26 cellular contexts compared by ENCODE assay signal in genomic region chr1:15733726-15734226, GRCh38. TPM values are rescaled to one million over a fixed set of nuclear protein-coding genes. Genes with fewer than 3 reads are reported as not detected.
"Had no signal": no experiment of that assay in that cellular context is flagged by ENCODE, and none has a peak within 500 bp of the region (broad histone marks: within the 10 kb centered on the region; RNA-seq: fewer than 3 reads in every experiment).

No MANE protein-coding gene starts in this region.

- H3K9me3 ChIP-seq: gastroesophageal sphincter, psoas muscle, sigmoid colon, thoracic aorta had no signal

- H3K36me3 Mint-ChIP-seq: naive B cell, type B pancreatic cell had no signal

- H3K9me3 Mint-ChIP-seq: naive B cell; nephron; stimulated activated naive B cell treated with anti-CD40 and anti-IgM and Interleukin-4, amounts not matched to agents 10 μg/mL and 1 μg/mL and 100 μg/mL, for 72 hours; stimulated activated naive CD8-positive, alpha-beta T cell treated with anti-CD3 and anti-CD28 coated beads, Interleukin-15, amount 100 ng/mL, for 72 hours; type B pancreatic cell had no signal

- H3K27ac Mint-ChIP-seq: nephron had no signal

- H3K4me1 Mint-ChIP-seq: stimulated activated naive CD8-positive, alpha-beta T cell treated with anti-CD3 and anti-CD28 coated beads, Interleukin-15, amount 100 ng/mL, for 72 hours had no signal

- H3K27me3 ChIP-seq: dorsolateral prefrontal cortex, gastroesophageal sphincter, sigmoid colon had no signal

- H3K4me3 Mint-ChIP-seq: naive B cell; nephron; stimulated activated naive B cell treated with anti-CD40 and anti-IgM and Interleukin-4, amounts not matched to agents 10 μg/mL and 1 μg/mL and 100 μg/mL, for 72 hours; stimulated activated naive CD8-positive, alpha-beta T cell treated with anti-CD3 and anti-CD28 coated beads, Interleukin-15, amount 100 ng/mL, for 72 hours; type B pancreatic cell had no signal

- H3K4me3 ChIP-seq: dorsolateral prefrontal cortex, gastroesophageal sphincter, lung, psoas muscle, sigmoid colon, skin epidermis, thoracic aorta had no signal

- ATAC-seq: gastroesophageal sphincter; left colon; left ventricle myocardium superior; psoas muscle; stimulated activated naive B cell treated with anti-CD40 and anti-IgM and Interleukin-4, amounts not matched to agents 10 μg/mL and 1 μg/mL and 100 μg/mL, for 72 hours; stimulated activated naive CD8-positive, alpha-beta T cell treated with anti-CD3 and anti-CD28 coated beads, Interleukin-15, amount 100 ng/mL, for 72 hours had no signal

- H3K27ac ChIP-seq: gastroesophageal sphincter, sigmoid colon had no signal

- H3K27me3 Mint-ChIP-seq: naive B cell; stimulated activated naive B cell treated with anti-CD40 and anti-IgM and Interleukin-4, amounts not matched to agents 10 μg/mL and 1 μg/mL and 100 μg/mL, for 72 hours; stimulated activated naive CD8-positive, alpha-beta T cell treated with anti-CD3 and anti-CD28 coated beads, Interleukin-15, amount 100 ng/mL, for 72 hours; type B pancreatic cell had no signal

- DNase-seq: cortex of kidney; effector CD8-positive, alpha-beta T cell; glutamatergic neuron; kidney; left colon; left ventricle myocardium superior; mesendoderm; naive B cell; psoas muscle; retina; sigmoid colon; stimulated activated CD4-positive, alpha-beta T cell treated with anti-CD3 and anti-CD28 coated beads, Interleukin-2, amount 100 ng/mL, for 24 hours; stimulated activated CD4-positive, alpha-beta T cell treated with anti-CD3 and anti-CD28 coated beads, Interleukin-4, amount 100 ng/mL, for 4 hours; stimulated activated naive B cell treated with anti-CD40 and anti-IgM and Interleukin-4, amounts not matched to agents 10 μg/mL and 1 μg/mL and 100 μg/mL, for 72 hours; stimulated activated naive CD8-positive, alpha-beta T cell treated with anti-CD3 and anti-CD28 coated beads, Interleukin-15, amount 100 ng/mL, for 72 hours had no signal

RNA-seq across cellular contexts. Expression of gene TMEM82, which starts 8.5 kb away (rescaled TPM):
- total RNA-seq: dorsolateral prefrontal cortex, fibroblast of lung, gastroesophageal sphincter, left ventricle myocardium superior, lung, omental fat pad, psoas muscle, subcutaneous adipose tissue, thoracic aorta had no signal
- polyA plus RNA-seq: esophagus, fibroblast of lung, lung, psoas muscle had no signal
